ENCODE assay signal across 23 cellular contexts in the genomic region with DNA sequence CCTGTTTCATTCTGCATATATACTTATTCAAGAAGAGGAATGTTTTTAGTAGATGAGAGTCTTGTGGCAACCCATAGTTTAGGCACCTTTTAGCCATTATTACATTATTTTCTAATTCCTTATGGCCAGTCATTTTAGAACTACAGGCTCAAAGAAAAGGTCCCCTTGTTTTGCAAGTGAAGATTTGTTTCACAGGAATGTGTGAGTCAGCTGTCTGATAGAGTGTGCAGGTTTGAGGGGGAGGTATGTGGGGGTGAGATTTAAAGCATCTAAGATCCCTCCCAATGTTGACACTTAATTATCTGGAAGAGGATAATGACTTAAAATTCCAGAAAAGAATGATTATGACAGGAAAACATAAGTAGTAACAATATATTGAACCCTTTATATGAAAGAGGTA.
"Had no signal": no experiment of that assay in that cellular context is flagged by ENCODE, and none has a peak within 500 bp of the region (broad histone marks: within the 10 kb centered on the region; RNA-seq: fewer than 3 reads in every experiment).

No MANE protein-coding gene starts in this region.

- H3K27me3 ChIP-seq: adrenal gland, ascending aorta, right lobe of liver, stomach, suprapubic skin, tibial nerve had no signal

- DNase-seq: activated CD4-positive, alpha-beta T cell treated with anti-CD3 and anti-CD28 coated beads, Interleukin-2, amount 10 ng/mL, durations not matched to agents 7 days and 5 days; activated CD8-positive, alpha-beta T cell treated with anti-CD3 and anti-CD28 coated beads, Interleukin-2, amount 10 ng/mL, durations not matched to agents 7 days and 5 days; activated gamma-delta T cell treated with Interleukin-2 at 50 U/mL for 16 hours; adrenal gland; cortex of kidney; endodermal cell; kidney; left ventricle myocardium inferior; right lobe of liver; stimulated activated CD4-positive, alpha-beta T cell treated with anti-CD3 and anti-CD28 coated beads, Interleukin-2, amount 100 ng/mL, for 24 hours; stomach had no signal

- H3K4me3 Mint-ChIP-seq: activated CD4-positive, alpha-beta T cell treated with anti-CD3 and anti-CD28 coated beads, Interleukin-2, amount 10 ng/mL, durations not matched to agents 7 days and 5 days; activated CD8-positive, alpha-beta T cell treated with anti-CD3 and anti-CD28 coated beads, Interleukin-2, amount 10 ng/mL, durations not matched to agents 7 days and 5 days; activated naive CD4-positive, alpha-beta T cell treated with anti-CD3 and anti-CD28 coated beads, Interleukin-2, amount 50 U/mL, for 24 hours; activated T-helper 1 cell treated with anti-CD3 and anti-CD28 coated beads, Interleukin-12 subunit alpha, Interleukin-12 subunit beta, Interleukin-2, Interleukin-4 antibody, amounts not matched to agents 30 ng/mL and 10 ng/mL and 1 ng/mL, durations not matched to agents 14 hours and 24 hours and 36 hours; endodermal cell; natural killer cell treated with Interleukin-12 subunit alpha and Interleukin-12 subunit beta and Interleukin-15 and Interleukin-18, amount 100 ng/mL, for 72 hours; stimulated activated effector memory CD8-positive, alpha-beta T cell treated with anti-CD3 and anti-CD28 coated beads, Interleukin-12 subunit alpha, Interleukin-12 subunit beta, amount 100 ng/mL, for 72 hours had no signal

- H3K4me1 ChIP-seq: adrenal gland, ascending aorta, left ventricle myocardium inferior, parathyroid adenoma, right lobe of liver, stomach, suprapubic skin, tibial nerve had no signal

- H3K9me3 Mint-ChIP-seq: activated CD4-positive, alpha-beta T cell treated with anti-CD3 and anti-CD28 coated beads, Interleukin-2, amount 10 ng/mL, durations not matched to agents 7 days and 5 days; endodermal cell had no signal

- H3K27ac Mint-ChIP-seq: activated CD4-positive, alpha-beta T cell treated with anti-CD3 and anti-CD28 coated beads, Interleukin-2, amount 10 ng/mL, durations not matched to agents 7 days and 5 days; activated CD8-positive, alpha-beta T cell treated with anti-CD3 and anti-CD28 coated beads, Interleukin-2, amount 10 ng/mL, durations not matched to agents 7 days and 5 days; activated naive CD4-positive, alpha-beta T cell treated with anti-CD3 and anti-CD28 coated beads, Interleukin-2, amount 50 U/mL, for 24 hours; activated T-helper 1 cell treated with anti-CD3 and anti-CD28 coated beads, Interleukin-12 subunit alpha, Interleukin-12 subunit beta, Interleukin-2, Interleukin-4 antibody, amounts not matched to agents 30 ng/mL and 10 ng/mL and 1 ng/mL, durations not matched to agents 14 hours and 24 hours and 36 hours; endodermal cell; natural killer cell treated with Interleukin-12 subunit alpha and Interleukin-12 subunit beta and Interleukin-15 and Interleukin-18, amount 100 ng/mL, for 72 hours; stimulated activated effector memory CD8-positive, alpha-beta T cell treated with anti-CD3 and anti-CD28 coated beads, Interleukin-12 subunit alpha, Interleukin-12 subunit beta, amount 100 ng/mL, for 72 hours had no signal

- H3K36me3 Mint-ChIP-seq: activated naive CD4-positive, alpha-beta T cell treated with anti-CD3 and anti-CD28 coated beads, Interleukin-2, amount 50 U/mL, for 24 hours; natural killer cell treated with Interleukin-12 subunit alpha and Interleukin-12 subunit beta and Interleukin-15 and Interleukin-18, amount 100 ng/mL, for 72 hours; stimulated activated effector memory CD8-positive, alpha-beta T cell treated with anti-CD3 and anti-CD28 coated beads, Interleukin-12 subunit alpha, Interleukin-12 subunit beta, amount 100 ng/mL, for 72 hours had no signal

- H3K27me3 Mint-ChIP-seq: activated CD4-positive, alpha-beta T cell treated with anti-CD3 and anti-CD28 coated beads, Interleukin-2, amount 10 ng/mL, durations not matched to agents 7 days and 5 days; activated naive CD4-positive, alpha-beta T cell treated with anti-CD3 and anti-CD28 coated beads, Interleukin-2, amount 50 U/mL, for 24 hours; natural killer cell treated with Interleukin-12 subunit alpha and Interleukin-12 subunit beta and Interleukin-15 and Interleukin-18, amount 100 ng/mL, for 72 hours had no signal

- H3K4me1 Mint-ChIP-seq: activated CD4-positive, alpha-beta T cell treated with anti-CD3 and anti-CD28 coated beads, Interleukin-2, amount 10 ng/mL, durations not matched to agents 7 days and 5 days; activated naive CD4-positive, alpha-beta T cell treated with anti-CD3 and anti-CD28 coated beads, Interleukin-2, amount 50 U/mL, for 24 hours; stimulated activated effector memory CD8-positive, alpha-beta T cell treated with anti-CD3 and anti-CD28 coated beads, Interleukin-12 subunit alpha, Interleukin-12 subunit beta, amount 100 ng/mL, for 72 hours had no signal

- ATAC-seq: activated CD4-positive, CD25-positive, alpha-beta regulatory T cell treated with anti-CD3 and anti-CD28 coated beads, Interleukin-2, amount 50 U/mL, for 24 hours; activated CD8-positive, alpha-beta T cell treated with anti-CD3 and anti-CD28 coated beads, Interleukin-2, amount 10 ng/mL, durations not matched to agents 7 days and 5 days; natural killer cell treated with Interleukin-12 subunit alpha and Interleukin-12 subunit beta and Interleukin-15 and Interleukin-18, amount 100 ng/mL, for 72 hours; right lobe of liver; stimulated activated effector memory CD8-positive, alpha-beta T cell treated with anti-CD3 and anti-CD28 coated beads, Interleukin-12 subunit alpha, Interleukin-12 subunit beta, amount 100 ng/mL, for 72 hours had no signal

- H3K27ac ChIP-seq: adrenal gland, ascending aorta, epithelial cell of prostate, left ventricle myocardium inferior, parathyroid adenoma, right lobe of liver, skin epidermis, stomach, suprapubic skin, tibial nerve, VCaP had no signal
